In the genomic region with DNA sequence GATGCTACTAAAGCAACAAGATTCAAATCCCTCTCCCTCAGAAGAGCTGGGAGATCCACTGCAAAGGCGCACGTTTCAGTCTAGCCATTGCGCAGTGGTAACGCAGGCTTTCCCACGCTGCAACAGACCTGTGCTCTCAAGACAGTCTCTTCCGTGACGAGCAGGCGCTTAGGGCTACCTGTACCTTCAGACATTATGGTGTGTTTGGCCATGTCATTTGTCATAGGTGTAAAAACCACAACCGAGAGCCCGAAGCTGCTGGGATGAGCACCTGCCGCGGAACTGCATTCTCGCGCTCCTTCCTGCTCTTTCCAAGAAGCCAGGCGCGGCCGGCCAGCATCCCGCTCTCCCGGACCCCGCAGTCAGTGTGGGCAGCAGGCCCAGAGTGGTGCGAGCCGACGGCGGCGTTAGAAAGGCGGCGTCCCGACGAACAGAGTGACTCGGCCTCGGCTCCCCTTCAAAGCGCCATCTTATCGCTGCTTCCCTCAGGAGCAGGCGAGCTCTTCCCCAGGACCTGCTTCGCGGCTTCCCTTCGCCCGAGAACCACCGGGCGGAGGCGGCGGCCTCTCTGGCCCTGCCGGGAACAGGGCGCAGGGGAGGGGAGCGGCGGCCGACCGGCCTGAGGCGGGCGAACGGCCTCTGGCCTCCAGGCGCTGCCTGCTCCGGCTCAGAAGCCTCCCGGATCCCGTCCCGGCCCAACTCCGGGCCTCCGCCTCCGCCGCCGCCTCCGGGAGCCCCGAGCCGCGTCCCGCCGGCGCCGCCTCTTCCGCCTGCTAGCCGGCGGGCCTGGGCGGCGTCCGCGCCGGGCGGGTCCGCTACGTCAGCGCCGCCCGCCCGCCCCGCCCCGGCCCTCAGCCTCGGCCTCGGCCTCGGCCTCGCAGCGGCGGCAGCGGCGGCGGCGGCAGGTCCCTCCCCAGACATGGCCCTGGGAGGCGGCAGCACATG, we compare ENCODE assay signal across 1 cellular context.
TF ChIP-seq lines count a peak whose summit lies in the region.

FAM120A (plus strand) TSS at position 869 of the 945 bp plus-strand sequence. CDS start 231 bp downstream, outside the sequence.

TF ChIP-seq in HepG2, 621 proteins besides CTCF, POLR2A, EP300 and RAD21 (continued from another document and continues in another):
- TF ChIP-seq TAF15 (IDR thresholded peaks at IDR 0.05; ENCODE audit: low read depth, low read length, poor library complexity, severe bottlenecking) (no peak), ZNF552 (CRISPR knock-in tag; IDR thresholded peaks at IDR 0.05; ENCODE audit: borderline replicate concordance) (no peak), NR2F1 (CRISPR knock-in tag; IDR thresholded peaks at IDR 0.05) (no peak), EZH2 (conservative IDR thresholded peaks at IDR 0.05; ENCODE audit: low read depth, low read length) (no peak), NCOA1 (CRISPR knock-in tag; IDR thresholded peaks at IDR 0.05) (no peak), NBN (conservative IDR thresholded peaks at IDR 0.05) (no peak), ZC3H13 (CRISPR knock-in tag; IDR thresholded peaks at IDR 0.05) (peak; percentile 54; the same call in 1 of the 2 replicates), UBTF (CRISPR knock-in tag; IDR thresholded peaks at IDR 0.05) (peak; percentile 94), U2AF1 (optimal IDR thresholded peaks at IDR 0.05; ENCODE audit: low read depth, low read length) (peak; percentile 48), NR2F2 (IDR thresholded peaks at IDR 0.05; ENCODE audit: borderline replicate concordance, low read depth) (no peak), ARID4A (CRISPR knock-in tag; IDR thresholded peaks at IDR 0.05; ENCODE audit: borderline replicate concordance) (peak; percentile 73), ETV5 (CRISPR knock-in tag; IDR thresholded peaks at IDR 0.05; ENCODE audit: borderline replicate concordance) (no peak; the same call in 1 of the 2 replicates), ZFP1 (CRISPR knock-in tag; IDR thresholded peaks at IDR 0.05) (no peak), ZFX (CRISPR knock-in tag; IDR thresholded peaks at IDR 0.05; ENCODE audit: low read depth) (peak; percentile 89), CHCHD3 (CRISPR knock-in tag; IDR thresholded peaks at IDR 0.05) (no peak), ZNF331 (CRISPR knock-in tag; IDR thresholded peaks at IDR 0.05) (peak; percentile 45; the same call in 1 of the 2 replicates), RFX5 (IDR thresholded peaks at IDR 0.05; ENCODE audit: low read depth, low read length) (no peak), DNMT1 (CRISPR knock-in tag; IDR thresholded peaks at IDR 0.05) (0 out of 2 replicates have a peak, but pooled peaks have one; percentile 7), ZNF644 (CRISPR knock-in tag; IDR thresholded peaks at IDR 0.05; ENCODE audit: low read depth) (no peak), MAFG (CRISPR knock-in tag; IDR thresholded peaks at IDR 0.05) (no peak), HMGXB4 (CRISPR knock-in tag; IDR thresholded peaks at IDR 0.05; ENCODE audit: borderline replicate concordance in 1 of 2, low read depth in 1 of 2) (peak; percentile 56 to 69; a peak in 2 of 4 replicates), SNAPC2 (CRISPR knock-in tag; IDR thresholded peaks at IDR 0.05) (no peak), KMT2A (CRISPR knock-in tag; IDR thresholded peaks at IDR 0.05) (peak; percentile 92), FOXO1 (CRISPR knock-in tag; IDR thresholded peaks at IDR 0.05) (0 out of 2 replicates have a peak, but pooled peaks have one; percentile 25), ZNF24 (IDR thresholded peaks at IDR 0.05) (no peak), ZBTB26 (CRISPR knock-in tag; IDR thresholded peaks at IDR 0.05; ENCODE audit: borderline replicate concordance) (no peak), ZNF292 (CRISPR knock-in tag; IDR thresholded peaks at IDR 0.05; ENCODE audit: borderline replicate concordance, low read depth) (peak; percentile 63; the same call in 1 of the 2 replicates), ZNF704 (CRISPR knock-in tag; IDR thresholded peaks at IDR 0.05; ENCODE audit: borderline replicate concordance) (no peak), ZNF446 (CRISPR knock-in tag; IDR thresholded peaks at IDR 0.05) (peak; percentile 49)
- TF ChIP-seq, protein P1, sequence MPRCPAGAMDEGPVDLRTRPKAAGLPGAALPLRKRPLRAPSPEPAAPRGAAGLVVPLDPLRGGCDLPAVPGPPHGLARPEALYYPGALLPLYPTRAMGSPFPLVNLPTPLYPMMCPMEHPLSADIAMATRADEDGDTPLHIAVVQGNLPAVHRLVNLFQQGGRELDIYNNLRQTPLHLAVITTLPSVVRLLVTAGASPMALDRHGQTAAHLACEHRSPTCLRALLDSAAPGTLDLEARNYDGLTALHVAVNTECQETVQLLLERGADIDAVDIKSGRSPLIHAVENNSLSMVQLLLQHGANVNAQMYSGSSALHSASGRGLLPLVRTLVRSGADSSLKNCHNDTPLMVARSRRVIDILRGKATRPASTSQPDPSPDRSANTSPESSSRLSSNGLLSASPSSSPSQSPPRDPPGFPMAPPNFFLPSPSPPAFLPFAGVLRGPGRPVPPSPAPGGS (CRISPR knock-in tag; IDR thresholded peaks at IDR 0.05) = no peak
- TF ChIP-seq, protein P2, sequence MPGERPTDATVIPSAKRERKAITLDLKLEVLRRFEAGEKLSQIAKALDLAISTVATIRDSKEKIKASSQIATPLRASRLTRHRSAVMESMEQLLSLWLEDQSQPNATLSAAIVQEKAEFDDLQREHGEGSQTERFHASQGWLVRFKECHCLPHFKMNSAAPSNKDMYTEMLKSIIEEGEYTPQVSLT (CRISPR knock-in tag; IDR thresholded peaks at IDR 0.05; ENCODE audit: borderline replicate concordance, low read depth) = no peak
- TF ChIP-seq, protein P3, sequence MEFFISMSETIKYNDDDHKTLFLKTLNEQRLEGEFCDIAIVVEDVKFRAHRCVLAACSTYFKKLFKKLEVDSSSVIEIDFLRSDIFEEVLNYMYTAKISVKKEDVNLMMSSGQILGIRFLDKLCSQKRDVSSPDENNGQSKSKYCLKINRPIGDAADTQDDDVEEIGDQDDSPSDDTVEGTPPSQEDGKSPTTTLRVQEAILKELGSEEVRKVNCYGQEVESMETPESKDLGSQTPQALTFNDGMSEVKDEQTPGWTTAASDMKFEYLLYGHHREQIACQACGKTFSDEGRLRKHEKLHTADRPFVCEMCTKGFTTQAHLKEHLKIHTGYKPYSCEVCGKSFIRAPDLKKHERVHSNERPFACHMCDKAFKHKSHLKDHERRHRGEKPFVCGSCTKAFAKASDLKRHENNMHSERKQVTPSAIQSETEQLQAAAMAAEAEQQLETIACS (CRISPR knock-in tag; IDR thresholded peaks at IDR 0.05) = no peak
- TF ChIP-seq, protein P4, sequence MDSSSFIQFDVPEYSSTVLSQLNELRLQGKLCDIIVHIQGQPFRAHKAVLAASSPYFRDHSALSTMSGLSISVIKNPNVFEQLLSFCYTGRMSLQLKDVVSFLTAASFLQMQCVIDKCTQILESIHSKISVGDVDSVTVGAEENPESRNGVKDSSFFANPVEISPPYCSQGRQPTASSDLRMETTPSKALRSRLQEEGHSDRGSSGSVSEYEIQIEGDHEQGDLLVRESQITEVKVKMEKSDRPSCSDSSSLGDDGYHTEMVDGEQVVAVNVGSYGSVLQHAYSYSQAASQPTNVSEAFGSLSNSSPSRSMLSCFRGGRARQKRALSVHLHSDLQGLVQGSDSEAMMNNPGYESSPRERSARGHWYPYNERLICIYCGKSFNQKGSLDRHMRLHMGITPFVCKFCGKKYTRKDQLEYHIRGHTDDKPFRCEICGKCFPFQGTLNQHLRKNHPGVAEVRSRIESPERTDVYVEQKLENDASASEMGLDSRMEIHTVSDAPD (CRISPR knock-in tag; IDR thresholded peaks at IDR 0.05) = no peak
- TF ChIP-seq, protein P5, sequence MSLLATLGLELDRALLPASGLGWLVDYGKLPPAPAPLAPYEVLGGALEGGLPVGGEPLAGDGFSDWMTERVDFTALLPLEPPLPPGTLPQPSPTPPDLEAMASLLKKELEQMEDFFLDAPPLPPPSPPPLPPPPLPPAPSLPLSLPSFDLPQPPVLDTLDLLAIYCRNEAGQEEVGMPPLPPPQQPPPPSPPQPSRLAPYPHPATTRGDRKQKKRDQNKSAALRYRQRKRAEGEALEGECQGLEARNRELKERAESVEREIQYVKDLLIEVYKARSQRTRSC (CRISPR knock-in tag; IDR thresholded peaks at IDR 0.05; ENCODE audit: low read depth) = no peak
